In the genomic region with DNA sequence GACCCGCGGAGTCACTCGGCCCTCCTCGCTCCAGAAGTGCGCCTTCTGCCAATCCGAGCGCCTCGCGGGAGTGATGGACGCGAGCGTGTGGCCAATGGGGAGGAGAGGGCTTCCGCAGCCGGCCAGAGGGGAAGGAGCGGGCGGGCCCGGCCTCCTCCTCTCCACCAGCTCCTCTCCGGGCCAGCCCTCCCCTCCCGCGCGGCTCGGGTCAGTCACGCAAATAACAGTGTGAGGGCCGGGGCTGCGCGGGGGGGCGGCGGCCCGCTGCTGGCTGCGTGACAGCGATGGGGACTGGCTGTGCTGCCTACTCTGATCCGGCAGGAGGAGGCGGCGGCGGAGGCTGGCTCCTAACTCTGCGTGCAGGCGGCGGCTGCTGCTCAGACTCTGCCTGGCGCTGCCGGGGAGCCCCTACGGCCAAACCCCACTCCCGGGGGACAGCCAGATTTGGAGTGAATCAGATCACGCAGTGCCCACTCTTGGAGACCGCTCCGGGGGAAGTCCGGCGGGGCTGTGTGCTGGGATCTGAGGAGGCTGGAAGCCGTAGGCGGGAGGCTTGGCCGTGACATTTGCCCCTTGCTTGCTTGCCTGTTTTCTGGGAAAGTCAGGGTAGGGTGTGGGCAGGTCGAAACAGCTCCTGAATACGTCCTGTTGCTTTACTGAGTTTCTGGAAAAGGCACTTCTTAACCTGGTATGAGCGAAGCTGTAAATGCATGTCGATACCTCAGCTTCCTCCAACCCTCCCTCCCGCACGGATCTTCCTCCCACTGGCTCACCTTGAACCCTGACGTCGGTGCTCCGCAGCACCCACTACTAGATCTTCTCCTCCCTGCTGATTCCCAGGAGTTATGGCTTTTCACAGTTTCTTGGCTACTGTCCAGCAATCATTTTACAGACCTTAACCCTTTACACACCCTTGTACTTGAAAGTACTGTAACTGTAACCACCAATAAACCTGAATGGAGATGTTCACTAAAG, we compare ENCODE assay signal across 1 cellular context.
TF ChIP-seq lines count a peak whose summit lies in the region.

No MANE protein-coding gene starts in this region.

TF ChIP-seq in K562, 482 proteins besides CTCF, POLR2A, EP300 and RAD21 (continued from another document and continues in another):
- TF ChIP-seq CBX3 (IDR thresholded peaks at IDR 0.05; ENCODE audit: borderline replicate concordance in 1 of 2, low read length in 2 of 2) (peak in 1 of 2 experiments; percentile 83; a peak in 1 of 3 replicates), FOXJ3 (CRISPR knock-in tag; IDR thresholded peaks at IDR 0.05) (no peak), RERE (CRISPR knock-in tag; IDR thresholded peaks at IDR 0.05; ENCODE audit: borderline replicate concordance) (no peak), POU5F1 (IDR thresholded peaks at IDR 0.05; ENCODE audit: borderline replicate concordance, low read depth, low read length, partially characterized antibody) (no peak), ZBTB49 (CRISPR knock-in tag; IDR thresholded peaks at IDR 0.05; ENCODE audit: borderline replicate concordance) (no peak), RBM22 (IDR thresholded peaks at IDR 0.05; ENCODE audit: low read depth, low read length, poor library complexity, severe bottlenecking) (no peak), RUNX1 (IDR thresholded peaks at IDR 0.05; ENCODE audit: low read depth) (no peak), ZNF655 (CRISPR knock-in tag; IDR thresholded peaks at IDR 0.05) (no peak), MED1 (CRISPR knock-in tag; IDR thresholded peaks at IDR 0.05; ENCODE audit: borderline replicate concordance) (no peak), CBX2 (IDR thresholded peaks at IDR 0.05; ENCODE audit: insufficient read depth, low read length, poor library complexity, severe bottlenecking) (no peak), RBFOX2 (IDR thresholded peaks at IDR 0.05; ENCODE audit: low read depth, low read length) (peak; percentile 66), MTA1 (IDR thresholded peaks at IDR 0.05; ENCODE audit: borderline replicate concordance) (no peak), THAP12 (CRISPR knock-in tag; IDR thresholded peaks at IDR 0.05) (0 out of 2 replicates have a peak, but pooled peaks have one; percentile 12), KLF6 (CRISPR knock-in tag; IDR thresholded peaks at IDR 0.05; ENCODE audit: borderline replicate concordance) (no peak), BMI1 (IDR thresholded peaks at IDR 0.05; ENCODE audit: low read length) (no peak), JUNB (CRISPR knock-in tag; conservative IDR thresholded peaks at IDR 0.05) (no peak), CREB1 (IDR thresholded peaks at IDR 0.05) (peak; percentile 39; the same call in 1 of the 2 replicates), CREB1 (CRISPR knock-in tag; IDR thresholded peaks at IDR 0.05) (0 out of 2 replicates have a peak, but pooled peaks have one; percentile 10)
- TF ChIP-seq, protein P1, sequence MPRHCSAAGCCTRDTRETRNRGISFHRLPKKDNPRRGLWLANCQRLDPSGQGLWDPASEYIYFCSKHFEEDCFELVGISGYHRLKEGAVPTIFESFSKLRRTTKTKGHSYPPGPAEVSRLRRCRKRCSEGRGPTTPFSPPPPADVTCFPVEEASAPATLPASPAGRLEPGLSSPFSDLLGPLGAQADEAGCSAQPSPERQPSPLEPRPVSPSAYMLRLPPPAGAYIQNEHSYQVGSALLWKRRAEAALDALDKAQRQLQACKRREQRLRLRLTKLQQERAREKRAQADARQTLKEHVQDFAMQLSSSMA (CRISPR knock-in tag; IDR thresholded peaks at IDR 0.05): no peak
- TF ChIP-seq, protein P2, sequence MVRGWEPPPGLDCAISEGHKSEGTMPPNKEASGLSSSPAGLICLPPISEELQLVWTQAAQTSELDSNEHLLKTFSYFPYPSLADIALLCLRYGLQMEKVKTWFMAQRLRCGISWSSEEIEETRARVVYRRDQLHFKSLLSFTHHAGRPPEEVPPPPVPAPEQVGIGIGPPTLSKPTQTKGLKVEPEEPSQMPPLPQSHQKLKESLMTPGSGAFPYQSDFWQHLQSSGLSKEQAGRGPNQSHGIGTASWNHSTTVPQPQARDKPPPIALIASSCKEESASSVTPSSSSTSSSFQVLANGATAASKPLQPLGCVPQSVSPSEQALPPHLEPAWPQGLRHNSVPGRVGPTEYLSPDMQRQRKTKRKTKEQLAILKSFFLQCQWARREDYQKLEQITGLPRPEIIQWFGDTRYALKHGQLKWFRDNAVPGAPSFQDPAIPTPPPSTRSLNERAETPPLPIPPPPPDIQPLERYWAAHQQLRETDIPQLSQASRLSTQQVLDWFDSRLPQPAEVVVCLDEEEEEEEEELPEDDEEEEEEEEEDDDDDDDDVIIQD (CRISPR knock-in tag; IDR thresholded peaks at IDR 0.05): 0 out of 2 replicates have a peak, but pooled peaks have one; percentile 16
- TF ChIP-seq, protein P3, sequence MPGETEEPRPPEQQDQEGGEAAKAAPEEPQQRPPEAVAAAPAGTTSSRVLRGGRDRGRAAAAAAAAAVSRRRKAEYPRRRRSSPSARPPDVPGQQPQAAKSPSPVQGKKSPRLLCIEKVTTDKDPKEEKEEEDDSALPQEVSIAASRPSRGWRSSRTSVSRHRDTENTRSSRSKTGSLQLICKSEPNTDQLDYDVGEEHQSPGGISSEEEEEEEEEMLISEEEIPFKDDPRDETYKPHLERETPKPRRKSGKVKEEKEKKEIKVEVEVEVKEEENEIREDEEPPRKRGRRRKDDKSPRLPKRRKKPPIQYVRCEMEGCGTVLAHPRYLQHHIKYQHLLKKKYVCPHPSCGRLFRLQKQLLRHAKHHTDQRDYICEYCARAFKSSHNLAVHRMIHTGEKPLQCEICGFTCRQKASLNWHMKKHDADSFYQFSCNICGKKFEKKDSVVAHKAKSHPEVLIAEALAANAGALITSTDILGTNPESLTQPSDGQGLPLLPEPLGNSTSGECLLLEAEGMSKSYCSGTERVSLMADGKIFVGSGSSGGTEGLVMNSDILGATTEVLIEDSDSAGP (CRISPR knock-in tag; IDR thresholded peaks at IDR 0.05): no peak
- TF ChIP-seq, protein P4, sequence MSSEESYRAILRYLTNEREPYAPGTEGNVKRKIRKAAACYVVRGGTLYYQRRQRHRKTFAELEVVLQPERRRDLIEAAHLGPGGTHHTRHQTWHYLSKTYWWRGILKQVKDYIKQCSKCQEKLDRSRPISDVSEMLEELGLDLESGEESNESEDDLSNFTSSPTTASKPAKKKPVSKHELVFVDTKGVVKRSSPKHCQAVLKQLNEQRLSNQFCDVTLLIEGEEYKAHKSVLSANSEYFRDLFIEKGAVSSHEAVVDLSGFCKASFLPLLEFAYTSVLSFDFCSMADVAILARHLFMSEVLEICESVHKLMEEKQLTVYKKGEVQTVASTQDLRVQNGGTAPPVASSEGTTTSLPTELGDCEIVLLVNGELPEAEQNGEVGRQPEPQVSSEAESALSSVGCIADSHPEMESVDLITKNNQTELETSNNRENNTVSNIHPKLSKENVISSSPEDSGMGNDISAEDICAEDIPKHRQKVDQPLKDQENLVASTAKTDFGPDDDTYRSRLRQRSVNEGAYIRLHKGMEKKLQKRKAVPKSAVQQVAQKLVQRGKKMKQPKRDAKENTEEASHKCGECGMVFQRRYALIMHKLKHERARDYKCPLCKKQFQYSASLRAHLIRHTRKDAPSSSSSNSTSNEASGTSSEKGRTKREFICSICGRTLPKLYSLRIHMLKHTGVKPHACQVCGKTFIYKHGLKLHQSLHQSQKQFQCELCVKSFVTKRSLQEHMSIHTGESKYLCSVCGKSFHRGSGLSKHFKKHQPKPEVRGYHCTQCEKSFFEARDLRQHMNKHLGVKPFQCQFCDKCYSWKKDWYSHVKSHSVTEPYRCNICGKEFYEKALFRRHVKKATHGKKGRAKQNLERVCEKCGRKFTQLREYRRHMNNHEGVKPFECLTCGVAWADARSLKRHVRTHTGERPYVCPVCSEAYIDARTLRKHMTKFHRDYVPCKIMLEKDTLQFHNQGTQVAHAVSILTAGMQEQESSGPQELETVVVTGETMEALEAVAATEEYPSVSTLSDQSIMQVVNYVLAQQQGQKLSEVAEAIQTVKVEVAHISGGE (CRISPR knock-in tag; IDR thresholded peaks at IDR 0.05): no peak
- TF ChIP-seq, protein P5, sequence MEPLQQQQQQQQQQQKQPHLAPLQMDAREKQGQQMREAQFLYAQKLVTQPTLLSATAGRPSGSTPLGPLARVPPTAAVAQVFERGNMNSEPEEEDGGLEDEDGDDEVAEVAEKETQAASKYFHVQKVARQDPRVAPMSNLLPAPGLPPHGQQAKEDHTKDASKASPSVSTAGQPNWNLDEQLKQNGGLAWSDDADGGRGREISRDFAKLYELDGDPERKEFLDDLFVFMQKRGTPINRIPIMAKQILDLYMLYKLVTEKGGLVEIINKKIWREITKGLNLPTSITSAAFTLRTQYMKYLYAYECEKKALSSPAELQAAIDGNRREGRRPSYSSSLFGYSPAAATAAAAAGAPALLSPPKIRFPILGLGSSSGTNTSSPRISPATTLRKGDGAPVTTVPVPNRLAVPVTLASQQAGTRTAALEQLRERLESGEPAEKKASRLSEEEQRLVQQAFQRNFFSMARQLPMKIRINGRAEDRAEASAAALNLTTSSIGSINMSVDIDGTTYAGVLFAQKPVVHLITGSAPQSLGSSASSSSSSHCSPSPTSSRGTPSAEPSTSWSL (CRISPR knock-in tag; IDR thresholded peaks at IDR 0.05; ENCODE audit: borderline replicate concordance): no peak
